8 cellular contexts compared by ENCODE assay signal in genomic region chr4:156771171-156771837, GRCh38.
A peak's percentile ranks its signal among the peaks of the same experiment; 100 is the strongest.
DNase-seq lines count a peak whose midpoint lies in the region; ATAC-seq, FAIRE-seq and TF ChIP-seq lines count a peak whose summit lies in the region.

No MANE protein-coding gene starts in this region.

- peak; percentile 38; the same call in 2 of the 3 replicates for ATAC-seq in GM12878

- SMC1A ChIA-PET in GM12878 (lab: Charles Lee; ENCODE audit: uncharacterized antibody, unreplicated experiment) = interaction anchor here (1.2 to 3.2 kb wide), 3 partner anchors 13 to 30 kb away, joined by 3 to 11 read pairs (median 7); no protein-coding TSS in a partner anchor

- TF ChIP-seq EP300 in GM12878 (IDR thresholded peaks at IDR 0.05; ENCODE audit: borderline replicate concordance in 1 of 2, control insufficient read depth in 1 of 2, low read depth in 2 of 2, low read length in 2 of 2) (no peak), transverse colon (IDR thresholded peaks at IDR 0.05; ENCODE audit: low read depth) (no peak)

- no peaks in the 10 kb centered on the region for H3K4me1 ChIP-seq in GM12878 (ENCODE audit: control insufficient read depth, insufficient read depth, low read length)
- H3K4me1 ChIP-seq in transverse colon = peaks cover 5 to 44% (median 11%) of the 10 kb centered on the region in 4 donors

- in situ Hi-C loops in GM12878 (cut with MboI) = no loop called here
- in situ Hi-C loops in transverse colon (cut with MboI; ENCODE audit: low pct_ligation_motif_present in 1 of 4, low pct_unique_long_range_greater_than_20kb in 1 of 4, low sequenced_read_pairs in 3 of 4) = no loop called here

- no peaks in the 10 kb centered on the region for H3K36me3 ChIP-seq in GM12878 (ENCODE audit: control insufficient read depth in 2 of 2, insufficient read depth in 2 of 2, low read length in 1 of 2)
- H3K36me3 ChIP-seq in transverse colon = no peaks in the 10 kb centered on the region

- intact Hi-C loops in GM12878 (cut with micrococcal nuclease; ENCODE audit: unreplicated experiment) (no loop called here), transverse colon (cut with DNase I; ENCODE audit: low total_unique reads) (no loop called here)

- no peak for TF ChIP-seq RAD21 in GM12878 (IDR thresholded peaks at IDR 0.05; ENCODE audit: insufficient read depth, low read depth, low read length)

- POLR2A ChIA-PET in GM12878 (lab: Charles Lee) = no interaction called here

- H3K4me2 ChIP-seq in GM12878 (ENCODE audit: control insufficient read depth, insufficient read depth) = no peak overlapping the region

- no peaks in the 10 kb centered on the region for H4K20me1 ChIP-seq in GM12878 (ENCODE audit: control insufficient read depth, insufficient read depth)

- no peak for FAIRE-seq in GM12878 (lab: Jason Lieb, UNC)
- FAIRE-seq in frontal cortex (lab: Jason Lieb, UNC) = no peak

- H3K27ac ChIP-seq in GM12878 (ENCODE audit: control insufficient read depth, insufficient read depth) (no peak overlapping the region), transverse colon (peak overlapping the region; percentile 2 to 47 (median 28))

- BruUV-seq in GM12878 (replicated peaks; lab: Mats Ljungman, UMichigan) = no TSS peak

- DNase-seq in COR-L47 (lab: John Stamatoyannopoulos, UW) = peak; percentile 64
- peak; percentile 69 for DNase-seq in NCI-H1694 (lab: John Stamatoyannopoulos, UW)
- DNase-seq in GM12878 (ENCODE audit: low read depth, low spot score) = no peak
- peak; percentile 63 for DNase-seq in left kidney (ENCODE audit: low read depth, low spot score)
- DNase-seq in transverse colon = no peak
- DNase-seq in frontal cortex (ENCODE audit: low spot score in 2 of 2) = no peak
- no peak for DNase-seq in NK-92 treated with Interleukin-12 subunit alpha and Interleukin-12 subunit beta, amount 100 ng/mL, for 24 hours (lab: John Stamatoyannopoulos, UW)
- DNase-seq in NK-92 (lab: John Stamatoyannopoulos, UW; ENCODE audit: unreplicated experiment) = no peak

- CTCF ChIA-PET in GM12878 (lab: Yijun Ruan, JAX) = interaction anchor here (1.1 to 2.9 kb wide), 2 partner anchors 9 to 29 kb away, joined by 4 to 9 read pairs; no protein-coding TSS in a partner anchor

- no peaks in the 10 kb centered on the region for H3K79me2 ChIP-seq in GM12878 (ENCODE audit: control insufficient read depth, insufficient read depth, low read length)

- no peaks in the 10 kb centered on the region for H3K9me3 ChIP-seq in GM12878 (replicated peaks; ENCODE audit: control insufficient read depth, insufficient read depth, low read length)
- no peaks in the 10 kb centered on the region for H3K9me3 ChIP-seq in transverse colon

- RAD21 ChIA-PET in GM12878 (lab: Charles Lee; ENCODE audit: unreplicated experiment) = interaction anchor here (3.1 kb wide), 1 partner anchor 23 kb away, joined by 8 read pairs; no protein-coding TSS in a partner anchor

- H3K4me3 ChIP-seq in GM12878 = no peak overlapping the region; the same call in 1 of the 2 replicates
- no peak overlapping the region for H3K4me3 ChIP-seq in transverse colon

- 0% methylated on average over 6 of the region's 6 CpGs for WGBS in GM12878 (ENCODE audit: insufficient coverage, insufficient replicate concordance, low lambda C conversion rate, missing lambda C conversion rate)
- WGBS in transverse colon (ENCODE audit: low coverage in 1 of 2), 2 donors = 29 to 53% methylated on average over 2 to 6 of the region's 6 CpGs

- no peak for TF ChIP-seq CTCF in GM12878 (IDR thresholded peaks at IDR 0.05 in 2 of 3, conservative IDR thresholded peaks at IDR 0.05 in 1 of 3; ENCODE audit: control insufficient read depth in 2 of 3, extremely low read depth in 1 of 3, insufficient read depth in 1 of 3, low read depth in 3 of 3, low read length in 3 of 3)
- no peak for TF ChIP-seq CTCF in transverse colon (IDR thresholded peaks at IDR 0.05)

- H2AFZ ChIP-seq in GM12878 (ENCODE audit: control insufficient read depth, low read depth, low read length) = no peak overlapping the region; the same call in 1 of the 2 replicates

- no peak overlapping the region for H3K9ac ChIP-seq in GM12878 (ENCODE audit: control insufficient read depth, insufficient read depth, low read length)

- H3K27me3 ChIP-seq in GM12878 (replicated peaks in 1 of 2; ENCODE audit: control insufficient read depth in 2 of 2, insufficient read depth in 2 of 2, low read length in 1 of 2) (no peaks in the 10 kb centered on the region), transverse colon (no peaks in the 10 kb centered on the region)

- TF ChIP-seq POLR2A in GM12878 (IDR thresholded peaks at IDR 0.05; ENCODE audit: low read depth, low read length) (no peak), transverse colon (IDR thresholded peaks at IDR 0.05) (no peak)

TF ChIP-seq in GM12878, 131 proteins besides CTCF, POLR2A, EP300 and RAD21:
- TF ChIP-seq REST (IDR thresholded peaks at IDR 0.05; ENCODE audit: low read depth, low read length) = peak; percentile 44; the same call in 1 of the 2 replicates
- TF ChIP-seq MEF2B (IDR thresholded peaks at IDR 0.05; ENCODE audit: partially characterized antibody, poor library complexity, severe bottlenecking) = no peak
- TF ChIP-seq ASH2L (IDR thresholded peaks at IDR 0.05; ENCODE audit: borderline replicate concordance, low read depth) = no peak
- TF ChIP-seq ZNF24 (IDR thresholded peaks at IDR 0.05) = no peak

Comparison
In these comparisons a context has a peak if more than half of its experiments do, and no peak if none do; other contexts are left out.
1. DNase-seq: peak in COR-L47 (single experiment), NCI-H1694 (single experiment) and left kidney (single experiment); none in GM12878 (single experiment), transverse colon (single experiment), frontal cortex (0 of 2), NK-92 treated with Interleukin-12 subunit alpha and Interleukin-12 subunit beta, amount 100 ng/mL, for 24 hours (single experiment) and NK-92 (single experiment).